ENCODE assay signal across 23 cellular contexts in the genomic region with DNA sequence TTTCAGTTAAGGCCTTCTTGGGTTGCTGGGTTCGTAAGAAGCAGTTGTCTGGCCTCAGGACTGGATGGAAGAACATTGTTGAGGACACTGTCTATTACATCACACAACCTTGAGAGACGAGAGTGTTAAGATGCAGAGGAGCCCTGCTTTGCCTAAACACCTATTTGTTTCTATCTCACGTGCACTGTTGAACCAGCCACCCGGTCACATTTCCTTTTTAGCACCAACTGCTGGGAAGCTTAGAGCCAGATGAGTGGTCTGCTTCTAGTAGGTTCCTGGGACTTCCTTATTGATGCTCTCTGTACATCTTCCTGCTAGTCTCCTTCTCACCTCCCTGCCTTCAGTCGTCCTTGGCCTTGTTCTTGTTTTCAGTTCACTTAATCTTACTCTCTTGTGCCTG. TPM values are rescaled to one million over a fixed set of nuclear protein-coding genes. Genes with fewer than 3 reads are reported as not detected.
DNase-seq lines count a peak whose midpoint lies in the region; ATAC-seq, FAIRE-seq and TF ChIP-seq lines count a peak whose summit lies in the region.
"Had no signal": no experiment of that assay in that cellular context is flagged by ENCODE, and none has a peak within 500 bp of the region (broad histone marks: within the 10 kb centered on the region; RNA-seq: fewer than 3 reads in every experiment).

No MANE protein-coding gene starts in this region.

- POLR2A ChIA-PET in GM12878 (lab: Charles Lee): no interaction called here

- in situ Hi-C loops in GM12878 (cut with MboI): no loop called here

- H2AFZ ChIP-seq in GM12878 (ENCODE audit: control insufficient read depth, low read depth, low read length): no peak overlapping the region
- H2AFZ ChIP-seq in neural progenitor cell (replicated peaks): no peak overlapping the region

- no peak overlapping the region for H3K4me2 ChIP-seq in GM12878 (ENCODE audit: control insufficient read depth, insufficient read depth)
- H3K4me2 ChIP-seq in neural progenitor cell: no peak overlapping the region
- H3K4me2 ChIP-seq: BLaER1 had no signal

- H3K79me2 ChIP-seq in GM12878 (ENCODE audit: control insufficient read depth, insufficient read depth, low read length) (no peaks in the 10 kb centered on the region), neural progenitor cell (ENCODE audit: low read depth) (no peaks in the 10 kb centered on the region)

- no peaks in the 10 kb centered on the region for H3K9me3 Mint-ChIP-seq in neural progenitor cell
- H3K9me3 Mint-ChIP-seq: IgD-negative memory B cell, T-cell had no signal

- peaks cover 3% of the 10 kb centered on the region for H3K36me3 Mint-ChIP-seq in neural progenitor cell
- H3K36me3 Mint-ChIP-seq: CD4-positive, CD25-positive, alpha-beta regulatory T cell; IgD-negative memory B cell; T-cell had no signal

- no peaks in the 10 kb centered on the region for H3F3A ChIP-seq in neural progenitor cell (ENCODE audit: low read depth)

- SMC1A ChIA-PET in GM12878 (lab: Charles Lee; ENCODE audit: uncharacterized antibody, unreplicated experiment): interaction anchor here (0.6 kb wide), 1 partner anchor 162 kb away, joined by 3 read pairs; no protein-coding TSS in a partner anchor

- H3K27ac ChIP-seq in GM12878 (ENCODE audit: control insufficient read depth, insufficient read depth) (no peak overlapping the region), neural progenitor cell (no peak overlapping the region)
- H3K27ac ChIP-seq: BLaER1, RWPE1 had no signal

- H3K4me3 ChIP-seq in GM12878 (no peak overlapping the region), neural progenitor cell (no peak overlapping the region)
- H3K4me3 ChIP-seq: BLaER1 had no signal

- no peak overlapping the region for H3K4me3 Mint-ChIP-seq in neural progenitor cell
- H3K4me3 Mint-ChIP-seq: CD4-positive, CD25-positive, alpha-beta regulatory T cell; IgD-negative memory B cell; T-cell had no signal

- no peak for FAIRE-seq in GM12878 (lab: Jason Lieb, UNC)
- FAIRE-seq: A204.1, GM19239 had no signal

- no peaks in the 10 kb centered on the region for H3K4me1 Mint-ChIP-seq in neural progenitor cell

- TF ChIP-seq CTCF in GM12878 (IDR thresholded peaks at IDR 0.05 in 2 of 3, conservative IDR thresholded peaks at IDR 0.05 in 1 of 3; ENCODE audit: control insufficient read depth in 2 of 3, extremely low read depth in 1 of 3, insufficient read depth in 1 of 3, low read depth in 3 of 3, low read length in 3 of 3): no peak
- TF ChIP-seq CTCF in neural progenitor cell (IDR thresholded peaks at IDR 0.05): no peak

- no peaks in the 10 kb centered on the region for H3K9me3 ChIP-seq in GM12878 (replicated peaks; ENCODE audit: control insufficient read depth, insufficient read depth, low read length)
- H3K9me3 ChIP-seq in neural progenitor cell (ENCODE audit: low read depth): no peaks in the 10 kb centered on the region
- H3K9me3 ChIP-seq: BLaER1 had no signal

- no peak for TF ChIP-seq POLR2A in GM12878 (IDR thresholded peaks at IDR 0.05; ENCODE audit: low read depth, low read length)

- no peaks in the 10 kb centered on the region for H3K4me1 ChIP-seq in GM12878 (ENCODE audit: control insufficient read depth, insufficient read depth, low read length)
- no peaks in the 10 kb centered on the region for H3K4me1 ChIP-seq in neural progenitor cell

- no peak for TF ChIP-seq EP300 in GM12878 (IDR thresholded peaks at IDR 0.05; ENCODE audit: borderline replicate concordance in 1 of 2, control insufficient read depth in 1 of 2, low read depth in 2 of 2, low read length in 2 of 2)

- RAD21 ChIA-PET in GM12878 (lab: Charles Lee; ENCODE audit: unreplicated experiment): no interaction called here

- peak; percentile 4 for DNase-seq in HuH-7 (ENCODE audit: low spot score)
- DNase-seq in GM12878 (ENCODE audit: low read depth, low spot score): no peak
- no peak for DNase-seq in neural progenitor cell (ENCODE audit: low spot score)
- no peak for DNase-seq in OCI-M1 (lab: John Stamatoyannopoulos, UW)
- DNase-seq in RKO (ENCODE audit: low spot score): no peak
- no peak for DNase-seq in NCI-H1105 treated with DMSO at 0.1 percent for 48 hours (lab: John Stamatoyannopoulos, UW)
- DNase-seq: CD4-positive, CD25-positive, alpha-beta regulatory T cell; H7; NCI-H1092; NCI-H1436; NCI-H187; NCI-H2171 treated with DMSO at 0.1 percent for 48 hours; NCI-H524; NCI-H748 treated with DMSO at 0.1 percent for 48 hours; SHP77; T-cell had no signal

- H3K36me3 ChIP-seq in GM12878 (ENCODE audit: control insufficient read depth in 2 of 2, insufficient read depth in 2 of 2, low read length in 1 of 2): no peaks in the 10 kb centered on the region
- no peaks in the 10 kb centered on the region for H3K36me3 ChIP-seq in neural progenitor cell

- no TSS peak for BruUV-seq in GM12878 (replicated peaks; lab: Mats Ljungman, UMichigan)

- peaks cover under 1% of the 10 kb centered on the region for H3K27me3 Mint-ChIP-seq in neural progenitor cell (ENCODE audit: insufficient read depth, low read depth)
- H3K27me3 Mint-ChIP-seq: IgD-negative memory B cell, T-cell had no signal

- WGBS in GM12878 (ENCODE audit: insufficient coverage, insufficient replicate concordance, low lambda C conversion rate, missing lambda C conversion rate): 0% methylated on average over 5 of the region's 5 CpGs

- ATAC-seq in GM18502 (IDR thresholded peaks at IDR 0.05; ENCODE audit: poor library complexity, unreplicated experiment) (peak; percentile 61), GM12878 (peak; percentile 18)
- ATAC-seq: T-cell had no signal

- no peaks in the 10 kb centered on the region for H4K20me1 ChIP-seq in GM12878 (ENCODE audit: control insufficient read depth, insufficient read depth)
- no peaks in the 10 kb centered on the region for H4K20me1 ChIP-seq in neural progenitor cell (ENCODE audit: low read depth)

- no peaks in the 10 kb centered on the region for H3K27me3 ChIP-seq in GM12878 (replicated peaks in 1 of 2; ENCODE audit: control insufficient read depth in 2 of 2, insufficient read depth in 2 of 2, low read length in 1 of 2)
- no peaks in the 10 kb centered on the region for H3K27me3 ChIP-seq in neural progenitor cell
- H3K27me3 ChIP-seq: BLaER1 had no signal

- H3K27ac Mint-ChIP-seq in neural progenitor cell: peak overlapping the region; percentile 77
- H3K27ac Mint-ChIP-seq: T-cell had no signal

- no peak overlapping the region for H3K9ac ChIP-seq in GM12878 (ENCODE audit: control insufficient read depth, insufficient read depth, low read length)
- no peak overlapping the region for H3K9ac ChIP-seq in neural progenitor cell
- H3K9ac ChIP-seq: BLaER1 had no signal

- intact Hi-C loops in GM12878 (cut with micrococcal nuclease; ENCODE audit: unreplicated experiment): no loop called here

- CTCF ChIA-PET in GM12878 (lab: Yijun Ruan, JAX): interaction anchor here (0.9 to 2.1 kb wide), 3 partner anchors 8 to 73 kb away, joined by 4 to 7 read pairs (median 7); a partner anchor contains a TSS

- no peak for TF ChIP-seq RAD21 in GM12878 (IDR thresholded peaks at IDR 0.05; ENCODE audit: insufficient read depth, low read depth, low read length)

RNA-seq across cellular contexts. Expression of a gene that starts 22.3 kb away (rescaled TPM):
- 0.46 and 1.2 TPM in 2 replicates for total RNA-seq in GM12878 (2013; cell fraction: nucleolus; rRNA removed)
- total RNA-seq in GM12878 (2014; rRNA removed) (0.73 and 0.82 TPM in 2 replicates), GM12878 (2014; rRNA removed; fragmentation: Illumina TruSeq; extraction: Trizol) (0.36 and 0.37 TPM in 2 replicates), GM12878 (2021) (1.6 and 1.9 TPM in 2 replicates), neural progenitor cell (ENCODE audit: low replicate concordance) (2.4 and 6.9 TPM in 2 replicates)
- polyA plus RNA-seq in GM12878 (2011; ENCODE audit: low read depth): 0.14 TPM
- polyA plus RNA-seq in GM12878 (2011; rRNA removed) (0.03 and 0.10 TPM in 2 replicates), GM12878 (2014; fragmentation: Illumina TruSeq; extraction: Trizol) (0.06 and 0.40 TPM in 2 replicates), GM12878 (2014; fragmentation: Nextera tagmentation; extraction: Ambion mirVana) (under 1 TPM; 0.03 to 0.11 TPM), GM12878 (2014; rRNA removed) (0.61 and 0.82 TPM in 2 replicates), GM12878 (2016; fragmentation: Nextera tagmentation; extraction: Ambion mirVana) (1 to 10 TPM in 1 of 2 experiments, under 1 TPM in 1; 0.64 to 1.0 TPM)
- polyA plus RNA-seq in GM12878 (2011; cell fraction: cytosol; rRNA removed): 0.04 and 0.07 TPM in 2 replicates
- 0.15 and 0.41 TPM in 2 replicates for polyA plus RNA-seq in GM12878 (2011; cell fraction: nucleus; rRNA removed)
- polyA plus RNA-seq in GM12878 (2012): 0.24 and 0.32 TPM in 2 replicates
- polyA minus RNA-seq in GM12878 (2011; rRNA and poly(A)+ RNA removed): 0.10 TPM in 1 of 2 replicates, not detected in the other
- polyA minus RNA-seq in GM12878 (2011; cell fraction: cytosol; rRNA and poly(A)+ RNA removed): not detected in 2 replicates
- polyA minus RNA-seq in GM12878 (2011; cell fraction: nucleus; rRNA and poly(A)+ RNA removed): not detected in 2 replicates

RNA-seq across cellular contexts. Expression of a gene that starts 22.6 kb away (rescaled TPM):
- total RNA-seq in GM12878 (2013; cell fraction: nucleolus; rRNA removed): 220 and 242 TPM in 2 replicates
- total RNA-seq in GM12878 (2014; rRNA removed) (2,707 and 2,818 TPM in 2 replicates), GM12878 (2014; rRNA removed; fragmentation: Illumina TruSeq; extraction: Trizol) (3,926 and 3,952 TPM in 2 replicates), GM12878 (2021) (2,298 and 2,376 TPM in 2 replicates), neural progenitor cell (ENCODE audit: low replicate concordance) (1,028 and 2,309 TPM in 2 replicates)
- polyA plus RNA-seq in GM12878 (2011; ENCODE audit: low read depth): 3,831 TPM
- polyA plus RNA-seq in GM12878 (2011; rRNA removed) (3,443 and 3,447 TPM in 2 replicates), GM12878 (2014; fragmentation: Illumina TruSeq; extraction: Trizol) (5,147 and 5,597 TPM in 2 replicates), GM12878 (2014; fragmentation: Nextera tagmentation; extraction: Ambion mirVana) (1,000 to 10,000 TPM; 3,252 to 3,662 TPM), GM12878 (2014; rRNA removed) (4,075 and 4,194 TPM in 2 replicates), GM12878 (2016; fragmentation: Nextera tagmentation; extraction: Ambion mirVana) (1,000 to 10,000 TPM; 1,533 to 1,667 TPM)
- polyA plus RNA-seq in GM12878 (2011; cell fraction: cytosol; rRNA removed): 2,094 and 3,074 TPM in 2 replicates
- 755 and 1,231 TPM in 2 replicates for polyA plus RNA-seq in GM12878 (2011; cell fraction: nucleus; rRNA removed)
- 5,378 and 5,555 TPM in 2 replicates for polyA plus RNA-seq in GM12878 (2012)
- 1,701 and 1,707 TPM in 2 replicates for polyA minus RNA-seq in GM12878 (2011; rRNA and poly(A)+ RNA removed)
- polyA minus RNA-seq in GM12878 (2011; cell fraction: cytosol; rRNA and poly(A)+ RNA removed): 779 and 848 TPM in 2 replicates
- polyA minus RNA-seq in GM12878 (2011; cell fraction: nucleus; rRNA and poly(A)+ RNA removed): 190 and 283 TPM in 2 replicates

RNA-seq across cellular contexts. Expression of a gene that starts 59.7 kb away (rescaled TPM):
- not detected in 2 replicates for total RNA-seq in GM12878 (2013; cell fraction: nucleolus; rRNA removed)
- 0.33 TPM in 1 of 2 replicates, not detected in the other for total RNA-seq in GM12878 (2014; rRNA removed)
- total RNA-seq in GM12878 (2014; rRNA removed; fragmentation: Illumina TruSeq; extraction: Trizol): not detected in 2 replicates
- total RNA-seq in GM12878 (2021): 0.11 TPM in 1 of 2 replicates, not detected in the other
- not detected for polyA plus RNA-seq in GM12878 (2011; ENCODE audit: low read depth)
- polyA plus RNA-seq in GM12878 (2011; rRNA removed): 0.10 and 0.27 TPM in 2 replicates
- polyA plus RNA-seq in GM12878 (2011; cell fraction: cytosol; rRNA removed): 0.22 and 0.25 TPM in 2 replicates
- 0.21 and 0.32 TPM in 2 replicates for polyA plus RNA-seq in GM12878 (2011; cell fraction: nucleus; rRNA removed)
- 0.11 and 0.25 TPM in 2 replicates for polyA plus RNA-seq in GM12878 (2012)
- polyA plus RNA-seq in GM12878 (2014; fragmentation: Illumina TruSeq; extraction: Trizol): 0.10 TPM in 1 of 2 replicates, not detected in the other
- polyA plus RNA-seq in GM12878 (2014; fragmentation: Nextera tagmentation; extraction: Ambion mirVana): under 1 TPM; 0.13 to 0.35 TPM
- polyA plus RNA-seq in GM12878 (2014; rRNA removed): 0.19 TPM in 1 of 2 replicates, not detected in the other
- polyA plus RNA-seq in GM12878 (2016; fragmentation: Nextera tagmentation; extraction: Ambion mirVana): under 1 TPM; 0.33 to 0.46 TPM
- polyA minus RNA-seq in GM12878 (2011; rRNA and poly(A)+ RNA removed): 0.67 TPM in 1 of 2 replicates, not detected in the other
- polyA minus RNA-seq in GM12878 (2011; cell fraction: cytosol; rRNA and poly(A)+ RNA removed): not detected in 2 replicates
- not detected in 2 replicates for polyA minus RNA-seq in GM12878 (2011; cell fraction: nucleus; rRNA and poly(A)+ RNA removed)
- total RNA-seq in neural progenitor cell (ENCODE audit: low replicate concordance): not detected in 2 replicates
- total RNA-seq: H7, SK-MEL-5, T-cell had no signal
- polyA plus RNA-seq: CD4-positive, CD25-positive, alpha-beta regulatory T cell had no signal
